Comparison of ENCODE assay signal across 8 cellular contexts in genomic region chr14:99479903-99480855, GRCh38.
DNase-seq lines count a peak whose midpoint lies in the region; ATAC-seq, FAIRE-seq and TF ChIP-seq lines count a peak whose summit lies in the region.

No MANE protein-coding gene starts in this region.

- H3K9me3 ChIP-seq in neutrophil (no peaks in the 10 kb centered on the region), tibial artery (no peaks in the 10 kb centered on the region)

- peak; percentile 0 for ATAC-seq in GM18517 (IDR thresholded peaks at IDR 0.05; ENCODE audit: unreplicated experiment)
- peak; percentile 7 for ATAC-seq in HG03097 (IDR thresholded peaks at IDR 0.05; ENCODE audit: low FRiP score, unreplicated experiment)

- H3K36me3 ChIP-seq in neutrophil = no peaks in the 10 kb centered on the region
- no peaks in the 10 kb centered on the region for H3K36me3 ChIP-seq in tibial artery

- intact Hi-C loops in tibial artery (cut with DNase I; ENCODE audit: low total_unique reads) = loop anchor here (5.0 kb wide), 1 partner anchor 117 kb away; no protein-coding TSS in a partner anchor

- POLR2A ChIA-PET in AG04449 (lab: Yijun Ruan, JAX) = interaction anchor here (0.7 to 1.0 kb wide), 4 partner anchors 11 to 203 kb away, joined by 3 read pairs; no protein-coding TSS in a partner anchor

- no peak for FAIRE-seq in RCC 7860 (lab: Jason Lieb, UNC)

- H3K27ac ChIP-seq in neutrophil (peak overlapping the region; percentile 92), tibial artery (peak overlapping the region; percentile 83 to 94)

- H3K4me1 ChIP-seq in neutrophil (ENCODE audit: control insufficient read depth in 1 of 2, insufficient read depth in 1 of 2, low read depth in 1 of 2, low read length in 1 of 2) = peaks cover 45 to 46% of the 10 kb centered on the region in 2 experiments
- peaks cover 0 to 41% (median 30%) of the 10 kb centered on the region in 4 donors for H3K4me1 ChIP-seq in tibial artery

- H3K4me3 ChIP-seq in AG04449 (ENCODE audit: low read depth, low read length) = peak overlapping the region; percentile 69
- peak overlapping the region; percentile 92 to 93 for H3K4me3 ChIP-seq in neutrophil (ENCODE audit: low read depth in 1 of 2, low read length in 1 of 2)
- H3K4me3 ChIP-seq in tibial artery = peak overlapping the region; percentile 73 to 97

- no peak for TF ChIP-seq CTCF in AG04449 (IDR thresholded peaks at IDR 0.05; ENCODE audit: insufficient read depth, low read length, missing control alignments)
- no peak for TF ChIP-seq CTCF in neutrophil (IDR thresholded peaks at IDR 0.05)
- no peak for TF ChIP-seq CTCF in tibial artery (IDR thresholded peaks at IDR 0.05)

- CTCF ChIA-PET in AG04449 (lab: Yijun Ruan, JAX) = interaction anchor here (2.1 kb wide), 1 partner anchor 9 kb away, joined by 9 read pairs; no protein-coding TSS in a partner anchor

- no peaks in the 10 kb centered on the region for H3K27me3 ChIP-seq in neutrophil
- H3K27me3 ChIP-seq in tibial artery = no peaks in the 10 kb centered on the region

- peak; percentile 14 for DNase-seq in AG04449 (ENCODE audit: low read depth, low spot score)
- DNase-seq in RCC 7860 (ENCODE audit: low spot score) = peak; percentile 14
- DNase-seq in activated naive CD4-positive, alpha-beta T cell treated with anti-CD3 and anti-CD28 coated beads, Interleukin-2, amount 50 U/mL, for 16 hours = peak; percentile 33
- peak; percentile 27 for DNase-seq in globus pallidus (ENCODE audit: low spot score)
- DNase-seq in tibial artery = peak; percentile 67 to 85

Comparison
In these comparisons a context has a peak if more than half of its experiments do, and no peak if none do; other contexts are left out.
1. Peak in every context shown above with its lines: DNase-seq, ATAC-seq, H3K4me3 ChIP-seq and H3K27ac ChIP-seq.
2. DNase-seq: peak in every context shown above with its lines; median percentile 76 in tibial artery; 33 in activated naive CD4-positive, alpha-beta T cell treated with anti-CD3 and anti-CD28 coated beads, Interleukin-2, amount 50 U/mL, for 16 hours; 27 in globus pallidus; 14 in AG04449; 14 in RCC 7860.